ENCODE assay signal across 8 cellular contexts in genomic region chr17:28712037-28712704, GRCh38. TPM values are rescaled to one million over a fixed set of nuclear protein-coding genes. Genes with fewer than 3 reads are reported as not detected.
DNase-seq lines count a peak whose midpoint lies in the region; TF ChIP-seq lines count a peak whose summit lies in the region.

No MANE protein-coding gene starts in this region.

- H3K14ac ChIP-seq in neuronal stem cell (ENCODE audit: low read length): peak overlapping the region; percentile 72

- H3K23ac ChIP-seq in neuronal stem cell (ENCODE audit: low read depth, low read length, poor library complexity): peak overlapping the region; percentile 90

- H3K4me3 Mint-ChIP-seq in endothelial cell (ENCODE audit: unreplicated experiment): peak overlapping the region; percentile 90

- peak overlapping the region; percentile 70 for H3K9ac ChIP-seq in HUES48 (ENCODE audit: low read depth, low read length)
- peak overlapping the region; percentile 89 for H3K9ac ChIP-seq in neuronal stem cell (ENCODE audit: low read depth, low read length, poor library complexity)

- TF ChIP-seq CTCF in DOHH2 (IDR thresholded peaks at IDR 0.05; ENCODE audit: low read depth, low read length, poor library complexity, severe bottlenecking) (peak; percentile 42), endothelial cell (IDR thresholded peaks at IDR 0.05; ENCODE audit: unreplicated experiment) (no peak), uterus (IDR thresholded peaks at IDR 0.05) (no peak)

- no peak overlapping the region for H4K8ac ChIP-seq in neuronal stem cell (ENCODE audit: low read depth, low read length)

- H3K4me2 ChIP-seq in DOHH2 (ENCODE audit: low read length): peak overlapping the region; percentile 91
- H3K4me2 ChIP-seq in neuronal stem cell (ENCODE audit: insufficient read depth, low read length, poor library complexity, severe bottlenecking): peak overlapping the region; percentile 81

- H3K27me3 ChIP-seq in DOHH2 (ENCODE audit: control insufficient read depth, low read length): no peaks in the 10 kb centered on the region; the same call in 1 of the 2 replicates
- no peaks in the 10 kb centered on the region for H3K27me3 ChIP-seq in HUES48 (ENCODE audit: control insufficient read depth, insufficient read depth, low read length)
- no peaks in the 10 kb centered on the region for H3K27me3 ChIP-seq in neuronal stem cell (ENCODE audit: control insufficient read depth in 3 of 3, insufficient read depth in 3 of 3, low read depth in 1 of 3, low read length in 3 of 3)
- no peaks in the 10 kb centered on the region for H3K27me3 ChIP-seq in uterus

- H3K4ac ChIP-seq in neuronal stem cell (ENCODE audit: low read length): no peak overlapping the region

- peaks cover 10% of the 10 kb centered on the region for H3F3A ChIP-seq in DOHH2 (ENCODE audit: control insufficient read depth, insufficient read depth)

- peaks cover 6% of the 10 kb centered on the region for H3K79me1 ChIP-seq in neuronal stem cell (ENCODE audit: low read depth, low read length)

- peak overlapping the region; percentile 98 for H3K18ac ChIP-seq in neuronal stem cell (ENCODE audit: low read length)

- H3K9me3 Mint-ChIP-seq in endothelial cell (ENCODE audit: unreplicated experiment): no peaks in the 10 kb centered on the region

- peak; percentile 48 for DNase-seq in activated CD4-positive, alpha-beta T cell treated with anti-CD3 and anti-CD28 coated beads, Interleukin-2, amount 50 U/mL, for 1 hour
- peak; percentile 65 for DNase-seq in endothelial cell (ENCODE audit: low spot score)
- DNase-seq in neuronal stem cell (ENCODE audit: low spot score): no peak
- DNase-seq in uterus: peak; percentile 34 to 52
- no peak for DNase-seq in AG08396 (ENCODE audit: low spot score)
- no peak for DNase-seq in NCI-H774 (lab: John Stamatoyannopoulos, UW)

- H2AK5ac ChIP-seq in neuronal stem cell (ENCODE audit: low read depth, low read length): peak overlapping the region; percentile 3

- H3K9me3 ChIP-seq in DOHH2 (ENCODE audit: control insufficient read depth, insufficient read depth, low read length): no peaks in the 10 kb centered on the region
- no peaks in the 10 kb centered on the region for H3K9me3 ChIP-seq in HUES48 (ENCODE audit: control insufficient read depth, insufficient read depth, low read length)
- H3K9me3 ChIP-seq in neuronal stem cell (replicated peaks in 1 of 2; ENCODE audit: control insufficient read depth in 2 of 2, insufficient read depth in 1 of 2, low read depth in 1 of 2, low read length in 2 of 2): no peaks in the 10 kb centered on the region
- H3K9me3 ChIP-seq in uterus: no peaks in the 10 kb centered on the region

- H3K36me3 ChIP-seq in DOHH2 (ENCODE audit: control insufficient read depth, low read length): no peaks in the 10 kb centered on the region
- peaks cover 32% of the 10 kb centered on the region for H3K36me3 ChIP-seq in HUES48 (ENCODE audit: control insufficient read depth, insufficient read depth, low read length)
- H3K36me3 ChIP-seq in neuronal stem cell (replicated peaks in 1 of 2; ENCODE audit: control insufficient read depth in 2 of 2, insufficient read depth in 2 of 2, low read length in 2 of 2): peaks cover 18 to 49% of the 10 kb centered on the region in 2 donors
- H3K36me3 ChIP-seq in uterus: no peaks in the 10 kb centered on the region

- H3K4me1 Mint-ChIP-seq in endothelial cell (ENCODE audit: unreplicated experiment): peaks cover 16% of the 10 kb centered on the region

- H2AFZ ChIP-seq in neuronal stem cell (ENCODE audit: low read length): no peak overlapping the region

- H2BK15ac ChIP-seq in neuronal stem cell (ENCODE audit: low read length): peak overlapping the region; percentile 0

- no peak for TF ChIP-seq POLR2A in uterus (IDR thresholded peaks at IDR 0.05)

- no peaks in the 10 kb centered on the region for H3K9me2 ChIP-seq in DOHH2 (replicated peaks; ENCODE audit: control insufficient read depth, low read length)

- peak overlapping the region; percentile 70 for H3K27ac Mint-ChIP-seq in endothelial cell (ENCODE audit: unreplicated experiment)

- H2BK12ac ChIP-seq in neuronal stem cell (ENCODE audit: low read length): peak overlapping the region; percentile 14

- no peak overlapping the region for H4K91ac ChIP-seq in neuronal stem cell (ENCODE audit: low read depth, low read length, poor library complexity)

- H3K4me1 ChIP-seq in DOHH2 (ENCODE audit: control insufficient read depth, low read length): peaks cover 26% of the 10 kb centered on the region
- peaks cover 8% of the 10 kb centered on the region for H3K4me1 ChIP-seq in HUES48 (ENCODE audit: control insufficient read depth, insufficient read depth, low read length)
- peaks cover 11 to 21% of the 10 kb centered on the region in 2 donors for H3K4me1 ChIP-seq in neuronal stem cell (ENCODE audit: control insufficient read depth in 2 of 2, insufficient read depth in 1 of 2, low read depth in 1 of 2, low read length in 2 of 2)
- no peaks in the 10 kb centered on the region for H3K4me1 ChIP-seq in uterus

- peaks cover 23% of the 10 kb centered on the region for H3K27me3 Mint-ChIP-seq in endothelial cell (ENCODE audit: unreplicated experiment)

- no peaks in the 10 kb centered on the region for H4K20me1 ChIP-seq in DOHH2 (ENCODE audit: control insufficient read depth, insufficient read depth, low read depth, low read length)

- H3K4me3 ChIP-seq in DOHH2 (ENCODE audit: low read length) (peak overlapping the region; percentile 92), HUES48 (ENCODE audit: low read depth, low read length) (peak overlapping the region; percentile 88), neuronal stem cell (ENCODE audit: low read length in 2 of 2) (peak overlapping the region in 1 of 2 donors; percentile 76), uterus (peak overlapping the region; percentile 47 to 65)

- no peak overlapping the region for H2BK120ac ChIP-seq in neuronal stem cell (ENCODE audit: low read depth, low read length)

- H2BK5ac ChIP-seq in neuronal stem cell (ENCODE audit: low read length): peak overlapping the region; percentile 93

- H3K27ac ChIP-seq in DOHH2 (ENCODE audit: low read depth, low read length) (peak overlapping the region; percentile 65), HUES48 (ENCODE audit: low read depth, low read length) (peak overlapping the region; percentile 95), neuronal stem cell (replicated peaks; ENCODE audit: low read length) (peak overlapping the region; percentile 97), uterus (peak overlapping the region; percentile 84 to 93)

- intact Hi-C loops in uterus (cut with DNase I; ENCODE audit: low total_unique reads): no loop called here

- peaks cover 9% of the 10 kb centered on the region for H3K79me2 ChIP-seq in DOHH2 (ENCODE audit: control insufficient read depth, low read length)

- no CpG with 5 or more reads among the region's 34 CpGs for whole genome bisulfite sequencing in neuronal stem cell (ENCODE audit: extremely low coverage in 2 of 2, insufficient read length in 2 of 2, insufficient replicate concordance in 1 of 2), 2 donors

- peaks cover 23% of the 10 kb centered on the region for H3K36me3 Mint-ChIP-seq in endothelial cell (ENCODE audit: low read depth, unreplicated experiment)

RNA-seq across cellular contexts. Expression of gene PROCA1, which starts 0.5 kb away (rescaled TPM):
- total RNA-seq in endothelial cell (ENCODE audit: unreplicated experiment) (12.0 TPM), uterus (1 to 10 TPM in 2 of 4 donors, not detected in 2; 2.6 to 3.6 TPM)
- polyA plus RNA-seq in neuronal stem cell (2013, experiment 1 of 2): 24.4 TPM
- 25.2 TPM for polyA plus RNA-seq in neuronal stem cell (2013, experiment 2 of 2)

RNA-seq across cellular contexts. Expression of gene RAB34, which starts 5.5 kb away (rescaled TPM):
- total RNA-seq in endothelial cell (ENCODE audit: unreplicated experiment) (72.0 TPM), uterus (100 to 1,000 TPM; 113 to 411 (median 126) TPM)
- 76.6 TPM for polyA plus RNA-seq in neuronal stem cell (2013, experiment 1 of 2)
- 73.6 TPM for polyA plus RNA-seq in neuronal stem cell (2013, experiment 2 of 2)

RNA-seq across cellular contexts. Expression of gene RPL23A, which starts 7.6 kb away (rescaled TPM):
- total RNA-seq in endothelial cell (ENCODE audit: unreplicated experiment) (1,525 TPM), uterus (1,000 to 10,000 TPM in 2 of 4 donors, 100 to 1,000 TPM in 2; 244 to 1,659 (median 911) TPM)
- 3,397 TPM for polyA plus RNA-seq in neuronal stem cell (2013, experiment 1 of 2)
- polyA plus RNA-seq in neuronal stem cell (2013, experiment 2 of 2): 3,279 TPM

RNA-seq across cellular contexts. Expression of gene TLCD1, which starts 13.9 kb away (rescaled TPM):
- total RNA-seq in endothelial cell (ENCODE audit: unreplicated experiment) (2.4 TPM), uterus (1 to 10 TPM in 2 of 4 donors, not detected in 2; 1.3 to 1.4 TPM)
- 9.1 TPM for polyA plus RNA-seq in neuronal stem cell (2013, experiment 1 of 2)
- 8.3 TPM for polyA plus RNA-seq in neuronal stem cell (2013, experiment 2 of 2)

RNA-seq across cellular contexts. Expression of gene NEK8, which starts 16.4 kb away (rescaled TPM):
- 6.7 TPM for total RNA-seq in endothelial cell (ENCODE audit: unreplicated experiment)
- 4.5 TPM for polyA plus RNA-seq in neuronal stem cell (2013, experiment 1 of 2)
- polyA plus RNA-seq in neuronal stem cell (2013, experiment 2 of 2): 4.3 TPM
- total RNA-seq in uterus: 1 to 10 TPM in 3 of 4 donors, not detected in 1; 1.2 to 5.0 (median 1.3) TPM

Comparison
In these comparisons a context has a peak if more than half of its experiments do, and no peak if none do; other contexts are left out.
1. DNase-seq: peak in activated CD4-positive, alpha-beta T cell treated with anti-CD3 and anti-CD28 coated beads, Interleukin-2, amount 50 U/mL, for 1 hour (single experiment), endothelial cell (single experiment) and uterus (2 of 2); none in neuronal stem cell (single experiment), AG08396 (single experiment) and NCI-H774 (single experiment).
2. Peak in every context shown above with its lines, with median percentiles within 50 percentile points of each other: H3K27ac ChIP-seq.